Comparison of ENCODE assay signal across 1 cellular context in genomic region chr16:57044931-57045693, GRCh38.
TF ChIP-seq lines count a peak whose summit lies in the region.

No MANE protein-coding gene starts in this region.

TF ChIP-seq in HepG2, 621 proteins besides CTCF, POLR2A, EP300 and RAD21 (continued from another document and continues in another):
- TF ChIP-seq MLXIP (CRISPR knock-in tag; IDR thresholded peaks at IDR 0.05; ENCODE audit: borderline replicate concordance) (no peak), MAZ (IDR thresholded peaks at IDR 0.05; ENCODE audit: borderline replicate concordance, low read depth, low read length) (no peak), MAZ (CRISPR knock-in tag; IDR thresholded peaks at IDR 0.05; ENCODE audit: low read depth) (no peak), CSRNP2 (CRISPR knock-in tag; conservative IDR thresholded peaks at IDR 0.05; ENCODE audit: low read depth) (no peak), ZMYM3 (CRISPR knock-in tag; IDR thresholded peaks at IDR 0.05) (0 out of 2 replicates have a peak, but pooled peaks have one; percentile 14), ZNF570 (CRISPR knock-in tag; IDR thresholded peaks at IDR 0.05; ENCODE audit: borderline replicate concordance) (no peak), ZNF235 (CRISPR knock-in tag; IDR thresholded peaks at IDR 0.05; ENCODE audit: borderline replicate concordance) (no peak), MTERF4 (CRISPR knock-in tag; IDR thresholded peaks at IDR 0.05) (no peak), ARNT (IDR thresholded peaks at IDR 0.05) (no peak), SNAPC5 (CRISPR knock-in tag; IDR thresholded peaks at IDR 0.05; ENCODE audit: borderline replicate concordance) (no peak), ZNF121 (CRISPR knock-in tag; IDR thresholded peaks at IDR 0.05) (peak; percentile 62), JDP2 (CRISPR knock-in tag; IDR thresholded peaks at IDR 0.05; ENCODE audit: borderline replicate concordance) (no peak), ZNF101 (CRISPR knock-in tag; IDR thresholded peaks at IDR 0.05; ENCODE audit: borderline replicate concordance, low read depth) (no peak), ETV6 (CRISPR knock-in tag; conservative IDR thresholded peaks at IDR 0.05) (0 out of 2 replicates have a peak, but pooled peaks have one; percentile 7), DDIT3 (CRISPR knock-in tag; IDR thresholded peaks at IDR 0.05) (no peak), ATRX (CRISPR knock-in tag; IDR thresholded peaks at IDR 0.05; ENCODE audit: borderline replicate concordance) (no peak), ZNF788 (CRISPR knock-in tag; IDR thresholded peaks at IDR 0.05; ENCODE audit: borderline replicate concordance) (no peak), ZNF607 (CRISPR knock-in tag; IDR thresholded peaks at IDR 0.05; ENCODE audit: borderline replicate concordance) (no peak), BCL3 (CRISPR knock-in tag; IDR thresholded peaks at IDR 0.05) (no peak), NFATC3 (CRISPR knock-in tag; IDR thresholded peaks at IDR 0.05) (no peak), SP2 (CRISPR knock-in tag; IDR thresholded peaks at IDR 0.05) (no peak), ZNF563 (CRISPR knock-in tag; IDR thresholded peaks at IDR 0.05) (peak; percentile 49; the same call in 1 of the 2 replicates), ATF2 (CRISPR knock-in tag; IDR thresholded peaks at IDR 0.05) (no peak), ZNF574 (CRISPR knock-in tag; IDR thresholded peaks at IDR 0.05) (no peak), ZBTB40 (IDR thresholded peaks at IDR 0.05) (no peak), ZBTB40 (CRISPR knock-in tag; IDR thresholded peaks at IDR 0.05) (no peak), ZNF543 (CRISPR knock-in tag; IDR thresholded peaks at IDR 0.05) (no peak), NPAS2 (CRISPR knock-in tag; IDR thresholded peaks at IDR 0.05; ENCODE audit: borderline replicate concordance) (no peak), FOXA3 (CRISPR knock-in tag; IDR thresholded peaks at IDR 0.05) (no peak), ZBTB39 (CRISPR knock-in tag; IDR thresholded peaks at IDR 0.05) (no peak), ZNF556 (CRISPR knock-in tag; IDR thresholded peaks at IDR 0.05; ENCODE audit: borderline replicate concordance) (no peak), CBX5 (CRISPR knock-in tag; IDR thresholded peaks at IDR 0.05; ENCODE audit: borderline replicate concordance) (no peak), AHR (CRISPR knock-in tag; IDR thresholded peaks at IDR 0.05) (no peak), ZNF660 (CRISPR knock-in tag; IDR thresholded peaks at IDR 0.05; ENCODE audit: borderline replicate concordance, low read depth) (no peak)
